Comparison of ENCODE assay signal across 18 cellular contexts in genomic region chr2:24888177-24888576, GRCh38.
"Had no signal": no experiment of that assay in that cellular context is flagged by ENCODE, and none has a peak within 500 bp of the region (broad histone marks: within the 10 kb centered on the region; RNA-seq: fewer than 3 reads in every experiment).

No MANE protein-coding gene starts in this region.

- DNase-seq: activated CD4-positive, alpha-beta T cell treated with anti-CD3 and anti-CD28 coated beads, Interleukin-2, amount 10 ng/mL, durations not matched to agents 24 days and 14 days; activated CD8-positive, alpha-beta memory T cell treated with anti-CD3 and anti-CD28 coated beads, Interleukin-2, amount 10 ng/mL, durations not matched to agents 7 days and 5 days; activated CD8-positive, alpha-beta T cell treated with anti-CD3 and anti-CD28 coated beads for 36 hours; activated T-cell treated with anti-CD3 and anti-CD28 coated beads for 4 hours; amygdala; cerebellar nuclear complex; cortex of kidney; lower lobe of right lung; pancreas; psoas muscle; stimulated activated CD4-positive, alpha-beta T cell treated with anti-CD3 and anti-CD28 coated beads, Interleukin-4, amount 100 ng/mL, for 4 hours; stimulated activated naive CD8-positive, alpha-beta T cell treated with anti-CD3 and anti-CD28 coated beads, Interleukin-15, amount 100 ng/mL, for 72 hours; tibial artery had no signal

- H3K4me1 ChIP-seq: pancreas had no signal

- H3K27me3 Mint-ChIP-seq: activated CD4-positive, alpha-beta T cell treated with anti-CD3 and anti-CD28 coated beads, Interleukin-2, amount 10 ng/mL, durations not matched to agents 24 days and 14 days; activated CD8-positive, alpha-beta memory T cell treated with anti-CD3 and anti-CD28 coated beads, Interleukin-2, amount 10 ng/mL, durations not matched to agents 7 days and 5 days; activated CD8-positive, alpha-beta T cell treated with anti-CD3 and anti-CD28 coated beads for 36 hours; natural killer cell treated with Interleukin-12 subunit alpha and Interleukin-12 subunit beta and Interleukin-15 and Interleukin-18, amount 100 ng/mL, for 72 hours; stimulated activated naive CD8-positive, alpha-beta T cell treated with anti-CD3 and anti-CD28 coated beads, Interleukin-15, amount 100 ng/mL, for 72 hours had no signal

- H3K27ac ChIP-seq: lower lobe of right lung, pancreas, right atrium auricular region, tibial artery had no signal

- H3K9me3 ChIP-seq: lower lobe of right lung, pancreas, psoas muscle, tibial artery had no signal

- H3K27ac Mint-ChIP-seq: activated CD4-positive, alpha-beta T cell treated with anti-CD3 and anti-CD28 coated beads, Interleukin-2, amount 10 ng/mL, durations not matched to agents 24 days and 14 days; activated CD8-positive, alpha-beta memory T cell treated with anti-CD3 and anti-CD28 coated beads, Interleukin-2, amount 10 ng/mL, durations not matched to agents 7 days and 5 days; activated CD8-positive, alpha-beta T cell treated with anti-CD3 and anti-CD28 coated beads for 36 hours; mesothelial cell of epicardium; natural killer cell treated with Interleukin-12 subunit alpha and Interleukin-12 subunit beta and Interleukin-15 and Interleukin-18, amount 100 ng/mL, for 72 hours had no signal

- H3K9me3 Mint-ChIP-seq: activated CD4-positive, alpha-beta T cell treated with anti-CD3 and anti-CD28 coated beads, Interleukin-2, amount 10 ng/mL, durations not matched to agents 24 days and 14 days; natural killer cell treated with Interleukin-12 subunit alpha and Interleukin-12 subunit beta and Interleukin-15 and Interleukin-18, amount 100 ng/mL, for 72 hours had no signal

- H3K36me3 Mint-ChIP-seq: natural killer cell treated with Interleukin-12 subunit alpha and Interleukin-12 subunit beta and Interleukin-15 and Interleukin-18, amount 100 ng/mL, for 72 hours had no signal

- H3K4me1 Mint-ChIP-seq: mesothelial cell of epicardium had no signal

- H3K4me3 Mint-ChIP-seq: activated CD4-positive, alpha-beta T cell treated with anti-CD3 and anti-CD28 coated beads, Interleukin-2, amount 10 ng/mL, durations not matched to agents 24 days and 14 days; activated CD8-positive, alpha-beta memory T cell treated with anti-CD3 and anti-CD28 coated beads, Interleukin-2, amount 10 ng/mL, durations not matched to agents 7 days and 5 days; activated CD8-positive, alpha-beta T cell treated with anti-CD3 and anti-CD28 coated beads for 36 hours; mesothelial cell of epicardium; natural killer cell treated with Interleukin-12 subunit alpha and Interleukin-12 subunit beta and Interleukin-15 and Interleukin-18, amount 100 ng/mL, for 72 hours; stimulated activated naive CD8-positive, alpha-beta T cell treated with anti-CD3 and anti-CD28 coated beads, Interleukin-15, amount 100 ng/mL, for 72 hours had no signal

- H3K4me3 ChIP-seq: lower lobe of right lung, pancreas, psoas muscle, right atrium auricular region, tibial artery had no signal

- ATAC-seq: activated CD4-positive, CD25-positive, alpha-beta regulatory T cell treated with anti-CD3 and anti-CD28 coated beads, Interleukin-2, amount 50 U/mL, for 24 hours; activated CD8-positive, alpha-beta memory T cell treated with anti-CD3 and anti-CD28 coated beads, Interleukin-2, amount 10 ng/mL, durations not matched to agents 7 days and 5 days; activated CD8-positive, alpha-beta T cell treated with anti-CD3 and anti-CD28 coated beads for 36 hours; left lobe of liver; lower lobe of right lung; natural killer cell treated with Interleukin-12 subunit alpha and Interleukin-12 subunit beta and Interleukin-15 and Interleukin-18, amount 100 ng/mL, for 72 hours; pancreas; psoas muscle; stimulated activated naive CD8-positive, alpha-beta T cell treated with anti-CD3 and anti-CD28 coated beads, Interleukin-15, amount 100 ng/mL, for 72 hours had no signal

- H3K27me3 ChIP-seq: pancreas, right atrium auricular region, tibial artery had no signal

- H3K36me3 ChIP-seq: lower lobe of right lung, pancreas, right atrium auricular region, tibial artery had no signal
